ENCODE assay signal across 8 cellular contexts in the genomic region with DNA sequence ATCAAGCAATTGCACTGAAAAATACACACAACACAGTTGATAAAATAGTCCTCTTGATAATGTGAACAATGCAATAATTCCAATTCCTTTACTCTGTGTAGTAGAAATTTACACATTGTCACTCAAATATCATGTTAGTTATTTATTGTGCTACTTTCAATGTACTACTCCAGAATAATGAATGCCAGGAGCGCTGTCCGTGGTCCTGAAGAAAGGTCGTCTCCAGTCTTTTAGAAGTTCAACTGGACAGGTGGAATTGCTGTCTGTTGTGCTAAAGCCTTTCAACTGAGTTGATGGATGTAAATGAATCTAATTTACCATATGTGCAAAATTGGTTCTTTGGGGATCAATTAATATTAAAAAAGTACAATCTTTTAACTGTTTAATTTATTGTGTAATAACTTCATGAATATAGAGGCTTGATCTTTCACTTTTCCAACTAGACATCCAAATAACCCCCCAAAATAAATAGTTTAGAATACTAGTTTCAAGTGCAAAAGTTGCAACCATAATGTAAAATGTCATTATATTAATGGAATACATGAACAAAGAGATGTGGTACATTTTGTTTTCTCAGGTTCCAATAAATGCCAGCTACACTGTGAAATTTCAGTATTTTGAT. TPM values are rescaled to one million over a fixed set of nuclear protein-coding genes. Genes with fewer than 3 reads are reported as not detected.
A peak's percentile ranks its signal among the peaks of the same experiment; 100 is the strongest.
DNase-seq lines count a peak whose midpoint lies in the region; TF ChIP-seq lines count a peak whose summit lies in the region.

No MANE protein-coding gene starts in this region.

- H3K27me3 Mint-ChIP-seq in activated CD4-positive, alpha-beta memory T cell treated with anti-CD3 and anti-CD28 coated beads, Interleukin-2, amount 10 ng/mL, durations not matched to agents 7 days and 5 days, result peaks cover 50% of the 10 kb centered on the region

- no peak overlapping the region for H3K4me2 ChIP-seq in osteoblast (ENCODE audit: insufficient read depth, low read length)

- H3K4me3 ChIP-seq in osteoblast (ENCODE audit: insufficient read depth, low read length), result no peak overlapping the region

- H3K4me1 Mint-ChIP-seq in activated CD4-positive, alpha-beta memory T cell treated with anti-CD3 and anti-CD28 coated beads, Interleukin-2, amount 10 ng/mL, durations not matched to agents 7 days and 5 days, result no peaks in the 10 kb centered on the region

- DNase-seq in EH (ENCODE audit: low read depth) (peak; percentile 76), KBM-7 (peak; percentile 43), inferior parietal cortex (ENCODE audit: extremely low spot score) (peak; percentile 32), NCI-H2196 treated with DMSO at 0.1 percent for 48 hours (lab: John Stamatoyannopoulos, UW; ENCODE audit: unreplicated experiment) (no peak), COLO829 (ENCODE audit: low spot score) (no peak), DMS114 treated with DMSO at 0.1 percent for 48 hours (lab: John Stamatoyannopoulos, UW; ENCODE audit: unreplicated experiment) (no peak), osteoblast (ENCODE audit: insufficient read length, low spot score, missing footprints) (no peak)
- peak; percentile 54 for DNase-seq in activated CD4-positive, alpha-beta memory T cell treated with anti-CD3 and anti-CD28 coated beads, Interleukin-2, amount 10 ng/mL, durations not matched to agents 7 days and 5 days

- no peak overlapping the region for H3K27ac Mint-ChIP-seq in activated CD4-positive, alpha-beta memory T cell treated with anti-CD3 and anti-CD28 coated beads, Interleukin-2, amount 10 ng/mL, durations not matched to agents 7 days and 5 days

- H3K4me1 ChIP-seq in osteoblast (ENCODE audit: insufficient read depth, low read length), result no peaks in the 10 kb centered on the region

- H4K20me1 ChIP-seq in osteoblast (ENCODE audit: insufficient read depth, low read length), result no peaks in the 10 kb centered on the region

- POLR2A ChIA-PET in activated CD4-positive, alpha-beta memory T cell treated with anti-CD3 and anti-CD28 coated beads, Interleukin-2, amount 10 ng/mL, durations not matched to agents 7 days and 5 days (lab: Charles Lee), result no interaction called here

- H3K9me3 Mint-ChIP-seq in activated CD4-positive, alpha-beta memory T cell treated with anti-CD3 and anti-CD28 coated beads, Interleukin-2, amount 10 ng/mL, durations not matched to agents 7 days and 5 days, result no peaks in the 10 kb centered on the region

- no peak overlapping the region for H2AFZ ChIP-seq in osteoblast (ENCODE audit: low read length)

- in situ Hi-C loops in KBM-7 (cut with MboI; ENCODE audit: low pct_unique_long_range_greater_than_20kb, low sequenced_read_pairs), result no loop called here

- no peaks in the 10 kb centered on the region for H3K79me2 ChIP-seq in osteoblast (ENCODE audit: insufficient read depth, low read length)

- H3K27ac ChIP-seq in osteoblast (ENCODE audit: low read depth, low read length), result no peak overlapping the region

- H3K36me3 Mint-ChIP-seq in activated CD4-positive, alpha-beta memory T cell treated with anti-CD3 and anti-CD28 coated beads, Interleukin-2, amount 10 ng/mL, durations not matched to agents 7 days and 5 days (ENCODE audit: low read depth), result no peaks in the 10 kb centered on the region

- H3K4me3 Mint-ChIP-seq in activated CD4-positive, alpha-beta memory T cell treated with anti-CD3 and anti-CD28 coated beads, Interleukin-2, amount 10 ng/mL, durations not matched to agents 7 days and 5 days, result no peak overlapping the region

- TF ChIP-seq CTCF in osteoblast (IDR thresholded peaks at IDR 0.05; ENCODE audit: extremely low read depth, low read depth, low read length), result no peak

- H3K27me3 ChIP-seq in osteoblast (ENCODE audit: insufficient read depth, low read length), result peaks cover 9% of the 10 kb centered on the region

- no peaks in the 10 kb centered on the region for H3K36me3 ChIP-seq in osteoblast (ENCODE audit: insufficient read depth, low read length)

- H3K9me3 ChIP-seq in osteoblast (ENCODE audit: low read depth, low read length), result no peaks in the 10 kb centered on the region

- CTCF ChIA-PET in activated CD4-positive, alpha-beta memory T cell treated with anti-CD3 and anti-CD28 coated beads, Interleukin-2, amount 10 ng/mL, durations not matched to agents 7 days and 5 days (lab: Charles Lee), result no interaction called here

RNA-seq across cellular contexts. Expression of a gene that starts 3.2 kb away (rescaled TPM):
- not detected for total RNA-seq in activated CD4-positive, alpha-beta memory T cell treated with anti-CD3 and anti-CD28 coated beads, Interleukin-2, amount 10 ng/mL, durations not matched to agents 7 days and 5 days
- 0.29 and 0.72 TPM in 2 replicates for total RNA-seq in osteoblast

Comparison
In these comparisons a context has a peak if more than half of its experiments do, and no peak if none do; other contexts are left out.
1. DNase-seq: peak in EH (single experiment), KBM-7 (single experiment), activated CD4-positive, alpha-beta memory T cell treated with anti-CD3 and anti-CD28 coated beads, Interleukin-2, amount 10 ng/mL, durations not matched to agents 7 days and 5 days (single experiment) and inferior parietal cortex (single experiment); none in NCI-H2196 treated with DMSO at 0.1 percent for 48 hours (single experiment), COLO829 (single experiment), DMS114 treated with DMSO at 0.1 percent for 48 hours (single experiment) and osteoblast (single experiment).